Comparison of ENCODE assay signal across 24 cellular contexts in genomic region chr10:52420656-52421055, GRCh38.
A peak's percentile ranks its signal among the peaks of the same experiment; 100 is the strongest.
DNase-seq lines count a peak whose midpoint lies in the region; FAIRE-seq and TF ChIP-seq lines count a peak whose summit lies in the region.
"Had no signal": no experiment of that assay in that cellular context is flagged by ENCODE, and none has a peak within 500 bp of the region (broad histone marks: within the 10 kb centered on the region; RNA-seq: fewer than 3 reads in every experiment).

No MANE protein-coding gene starts in this region.

- no peak overlapping the region for H3K4me3 ChIP-seq in GM23248
- H3K4me3 ChIP-seq in endothelial cell of umbilical vein (replicated peaks in 1 of 3; ENCODE audit: insufficient read depth in 1 of 3, low read depth in 1 of 3, low read length in 3 of 3) = no peak overlapping the region
- H3K4me3 ChIP-seq: hepatocyte, SJCRH30, tibial artery had no signal

- H3K36me3 ChIP-seq in GM23248 (ENCODE audit: low read depth) (no peaks in the 10 kb centered on the region), endothelial cell of umbilical vein (ENCODE audit: control insufficient read depth in 2 of 2, extremely low read depth in 1 of 2, insufficient read depth in 2 of 2, low read length in 2 of 2) (no peaks in the 10 kb centered on the region)
- H3K36me3 ChIP-seq: SJCRH30, tibial artery had no signal

- H4K20me1 ChIP-seq in GM23248 (ENCODE audit: insufficient read depth) (no peaks in the 10 kb centered on the region), endothelial cell of umbilical vein (replicated peaks; ENCODE audit: control insufficient read depth, extremely low read depth, insufficient read depth, low read length) (no peaks in the 10 kb centered on the region)

- H3K27me3 ChIP-seq in GM23248 (replicated peaks; ENCODE audit: insufficient read depth) = no peaks in the 10 kb centered on the region
- no peaks in the 10 kb centered on the region for H3K27me3 ChIP-seq in endothelial cell of umbilical vein (ENCODE audit: control insufficient read depth in 2 of 2, insufficient read depth in 2 of 2, low read length in 2 of 2)
- H3K27me3 ChIP-seq: hepatocyte, SJCRH30, tibial artery had no signal

- H3K4me2 ChIP-seq in GM23248 (ENCODE audit: unreplicated experiment) (no peak overlapping the region), endothelial cell of umbilical vein (ENCODE audit: insufficient read depth, low read length) (no peak overlapping the region)
- H3K4me2 ChIP-seq: hepatocyte had no signal

- H3F3A ChIP-seq in GM23248 (ENCODE audit: insufficient read depth) = peaks cover 3% of the 10 kb centered on the region; the same call in 1 of the 2 replicates

- no peaks in the 10 kb centered on the region for H3K9me2 ChIP-seq in GM23248 (ENCODE audit: insufficient read depth)

- no peak overlapping the region for H3K9ac ChIP-seq in GM23248
- H3K9ac ChIP-seq in endothelial cell of umbilical vein (replicated peaks; ENCODE audit: extremely low read depth, insufficient read depth, low read length) = no peak overlapping the region

- in situ Hi-C loops in GM23248 (cut with MboI) = no loop called here

- dilution Hi-C loops in endothelial cell of umbilical vein (cut with MboI; ENCODE audit: extremely low pct_ligation_motif_present, low sequenced_read_pairs) = no loop called here

- H3K9me1 ChIP-seq in endothelial cell of umbilical vein (replicated peaks; ENCODE audit: control insufficient read depth, extremely low read depth, insufficient read depth, low read length) = no peaks in the 10 kb centered on the region

- POLR2A ChIA-PET in endothelial cell of umbilical vein (lab: Charles Lee) = no interaction called here

- peak; percentile 90 for DNase-seq in A172 (ENCODE audit: low spot score)
- DNase-seq in GM23248 = peak; percentile 2
- DNase-seq in RCC 7860 (ENCODE audit: low spot score) = peak; percentile 81
- DNase-seq in endothelial cell of umbilical vein (ENCODE audit: low read depth, low spot score) = peak; percentile 82
- no peak for DNase-seq in DMS 273 treated with DMSO at 0.1 percent for 48 hours (lab: John Stamatoyannopoulos, UW)
- DNase-seq in T-helper 2 cell = no peak
- no peak for DNase-seq in activated naive CD4-positive, alpha-beta T cell treated with Interleukin-2 at 50 U/mL for 16 hours
- DNase-seq in NCI-H82 treated with DMSO at 0.1 percent for 48 hours (lab: John Stamatoyannopoulos, UW; ENCODE audit: unreplicated experiment) = no peak
- DNase-seq: activated CD8-positive, alpha-beta T cell treated with anti-CD3 and anti-CD28 coated beads, Interleukin-2, amount 10 ng/mL, durations not matched to agents 7 days and 5 days; activated gamma-delta T cell; cerebellar nuclear complex; effector CD4-positive, alpha-beta T cell; erythroblast; foreskin melanocyte; NCI-H1092; NCI-H1930; NCI-H526; SJCRH30; stimulated activated CD4-positive, alpha-beta T cell treated with anti-CD3 and anti-CD28 coated beads, Interleukin-2, amount 100 ng/mL, for 24 hours; tibial artery had no signal

- H3K9me3 ChIP-seq in GM23248 (ENCODE audit: low read depth) (no peaks in the 10 kb centered on the region), endothelial cell of umbilical vein (replicated peaks; ENCODE audit: control insufficient read depth, insufficient read depth, low read length) (no peaks in the 10 kb centered on the region)
- H3K9me3 ChIP-seq: SJCRH30, tibial artery had no signal

- intact Hi-C loops in endothelial cell of umbilical vein (cut with micrococcal nuclease) = loop anchor here (1.0 kb wide), 1 partner anchor 23 kb away; no protein-coding TSS in a partner anchor

- TF ChIP-seq CTCF in endothelial cell of umbilical vein (IDR thresholded peaks at IDR 0.05; ENCODE audit: extremely low read depth in 1 of 2, insufficient read depth in 1 of 2, low read depth in 1 of 2, low read length in 2 of 2) = no peak

- CTCF ChIA-PET in endothelial cell of umbilical vein (lab: Charles Lee) = interaction anchor here (0.9 kb wide), 1 partner anchor 14 kb away, joined by 4 read pairs; no protein-coding TSS in a partner anchor

- no peaks in the 10 kb centered on the region for H3K79me2 ChIP-seq in GM23248 (ENCODE audit: insufficient read depth)
- H3K79me2 ChIP-seq in endothelial cell of umbilical vein (ENCODE audit: control insufficient read depth, insufficient read depth, low read length) = no peaks in the 10 kb centered on the region
- H3K79me2 ChIP-seq: hepatocyte had no signal

- TF ChIP-seq POLR2A in endothelial cell of umbilical vein (IDR thresholded peaks at IDR 0.05; ENCODE audit: low read depth, low read length) = no peak

- H3K4me1 ChIP-seq in GM23248 (ENCODE audit: insufficient read depth) (no peaks in the 10 kb centered on the region), endothelial cell of umbilical vein (ENCODE audit: control insufficient read depth, extremely low read depth, insufficient read depth, low read length) (peaks cover 9% of the 10 kb centered on the region)
- H3K4me1 ChIP-seq: SJCRH30, tibial artery had no signal

- FAIRE-seq in RCC 7860 (lab: Jason Lieb, UNC) (peak; percentile 74), endothelial cell of umbilical vein (lab: Jason Lieb, UNC) (peak; percentile 88)
- FAIRE-seq: GM18507, TTC549 had no signal

- H3K27ac ChIP-seq in GM23248 = no peak overlapping the region
- peak overlapping the region; percentile 61 for H3K27ac ChIP-seq in endothelial cell of umbilical vein (ENCODE audit: insufficient read depth, low read depth, low read length)
- H3K27ac ChIP-seq: hepatocyte, HL-60, SJCRH30, tibial artery had no signal

- 87 to 93% methylated on average over 4 of the region's 4 CpGs for WGBS in GM23248 (ENCODE audit: low coverage in 1 of 2, low lambda C conversion rate in 2 of 2, missing lambda C conversion rate in 2 of 2), 2 experiments

- no TSS peak for BruUV-seq in endothelial cell of umbilical vein (replicated peaks; lab: Mats Ljungman, UMichigan)

- H2AFZ ChIP-seq in GM23248 (no peak overlapping the region), endothelial cell of umbilical vein (ENCODE audit: low read depth, low read length) (peak overlapping the region; percentile 49)
- H2AFZ ChIP-seq: hepatocyte had no signal

TF ChIP-seq in endothelial cell of umbilical vein, 7 proteins besides CTCF, POLR2A, EP300 and RAD21:
- peak; percentile 77 for TF ChIP-seq JUN (IDR thresholded peaks at IDR 0.05; ENCODE audit: borderline replicate concordance, insufficient read depth, insufficient read length, low read depth)
- no peak for TF ChIP-seq MAX (IDR thresholded peaks at IDR 0.05; ENCODE audit: insufficient read depth, insufficient read length)
- TF ChIP-seq POLR2AphosphoS5 (IDR thresholded peaks at IDR 0.05; ENCODE audit: insufficient read depth, low read depth, low read length) = peak; percentile 43
- TF ChIP-seq MYC (IDR thresholded peaks at IDR 0.05; ENCODE audit: low read depth, low read length) = no peak
- TF ChIP-seq GATA2 (IDR thresholded peaks at IDR 0.05; ENCODE audit: insufficient read depth, insufficient read length, low read depth, low read length) = peak; percentile 84
- peak; percentile 75 for TF ChIP-seq FOS (IDR thresholded peaks at IDR 0.05; ENCODE audit: borderline replicate concordance, insufficient read depth, low read length)
- no peak for TF ChIP-seq EZH2 (IDR thresholded peaks at IDR 0.05; ENCODE audit: borderline replicate concordance, low read depth, low read length, severe bottlenecking)

Comparison
In these comparisons a context has a peak if more than half of its experiments do, and no peak if none do; other contexts are left out.
1. DNase-seq: peak in A172 (single experiment), GM23248 (single experiment), RCC 7860 (single experiment) and endothelial cell of umbilical vein (single experiment); none in DMS 273 treated with DMSO at 0.1 percent for 48 hours (single experiment), T-helper 2 cell (0 of 5), activated naive CD4-positive, alpha-beta T cell treated with Interleukin-2 at 50 U/mL for 16 hours (single experiment) and NCI-H82 treated with DMSO at 0.1 percent for 48 hours (single experiment).